ENCODE assay signal across 8 cellular contexts in genomic region chr7:32489788-32490126, GRCh38. TPM values are rescaled to one million over a fixed set of nuclear protein-coding genes. Genes with fewer than 3 reads are reported as not detected.
A peak's percentile ranks its signal among the peaks of the same experiment; 100 is the strongest.
DNase-seq lines count a peak whose midpoint lies in the region; ATAC-seq, FAIRE-seq and TF ChIP-seq lines count a peak whose summit lies in the region.

No MANE protein-coding gene starts in this region.

- peak overlapping the region; percentile 91 for H2AFZ ChIP-seq in neuronal stem cell (ENCODE audit: low read length)

- no peak overlapping the region for H2AK5ac ChIP-seq in neuronal stem cell (ENCODE audit: low read depth, low read length)

- H2BK15ac ChIP-seq in neuronal stem cell (ENCODE audit: low read length), result no peak overlapping the region

- no peak overlapping the region for H3K4ac ChIP-seq in neuronal stem cell (ENCODE audit: low read length)

- H3K36me3 ChIP-seq in HUES6 (ENCODE audit: control insufficient read depth, insufficient read depth, low read length), result peaks cover 18% of the 10 kb centered on the region
- H3K36me3 ChIP-seq in neuronal stem cell (replicated peaks in 1 of 2; ENCODE audit: control insufficient read depth in 2 of 2, insufficient read depth in 2 of 2, low read length in 2 of 2), result peaks cover 6 to 42% of the 10 kb centered on the region in 2 donors

- no peak overlapping the region for H4K8ac ChIP-seq in neuronal stem cell (ENCODE audit: low read depth, low read length)

- peak; percentile 9 for ATAC-seq in GM18873 (IDR thresholded peaks at IDR 0.05; ENCODE audit: low FRiP score, unreplicated experiment)

- FAIRE-seq in GM12892 (lab: Jason Lieb, UNC), result no peak

- H3K27me3 ChIP-seq in HUES6 (ENCODE audit: control insufficient read depth, insufficient read depth, low read length) (no peaks in the 10 kb centered on the region), dorsolateral prefrontal cortex (no peaks in the 10 kb centered on the region), neuronal stem cell (ENCODE audit: control insufficient read depth in 3 of 3, insufficient read depth in 3 of 3, low read depth in 1 of 3, low read length in 3 of 3) (no peaks in the 10 kb centered on the region)

- H2BK120ac ChIP-seq in neuronal stem cell (ENCODE audit: low read depth, low read length), result no peak overlapping the region

- TF ChIP-seq POLR2A in GM12892 (IDR thresholded peaks at IDR 0.05; ENCODE audit: low read depth, low read length), result no peak

- H3K4me3 ChIP-seq in HUES6 (ENCODE audit: low read depth, low read length), result peak overlapping the region; percentile 80
- peak overlapping the region; percentile 62 to 96 (median 86) for H3K4me3 ChIP-seq in dorsolateral prefrontal cortex
- peak overlapping the region; percentile 82 to 96 for H3K4me3 ChIP-seq in neuronal stem cell (ENCODE audit: low read length in 2 of 2)

- no peak overlapping the region for H2BK5ac ChIP-seq in neuronal stem cell (ENCODE audit: low read length)

- no peaks in the 10 kb centered on the region for H3K79me1 ChIP-seq in neuronal stem cell (ENCODE audit: low read depth, low read length)

- no peak overlapping the region for H4K91ac ChIP-seq in neuronal stem cell (ENCODE audit: low read depth, low read length, poor library complexity)

- no CpG with 5 or more reads among the region's 9 CpGs for WGBS in neuronal stem cell (ENCODE audit: extremely low coverage in 2 of 2, insufficient read length in 2 of 2, insufficient replicate concordance in 1 of 2), 2 donors

- DNase-seq in dorsolateral prefrontal cortex (no peak), neuronal stem cell (ENCODE audit: low spot score) (no peak), NCI-H1048 (lab: John Stamatoyannopoulos, UW) (no peak), NCI-H82 treated with DMSO at 0.1 percent for 48 hours (lab: John Stamatoyannopoulos, UW; ENCODE audit: unreplicated experiment) (no peak), SHP77 treated with DMSO at 0.1 percent for 48 hours (lab: John Stamatoyannopoulos, UW) (no peak), GM12892 (ENCODE audit: insufficient read length) (no peak)

- peak overlapping the region; percentile 88 for H3K9ac ChIP-seq in HUES6 (ENCODE audit: low read length)
- peak overlapping the region; percentile 96 for H3K9ac ChIP-seq in neuronal stem cell (ENCODE audit: low read depth, low read length, poor library complexity)

- no peak overlapping the region for H3K14ac ChIP-seq in neuronal stem cell (ENCODE audit: low read length)

- no peak overlapping the region for H3K23ac ChIP-seq in neuronal stem cell (ENCODE audit: low read depth, low read length, poor library complexity)

- H3K18ac ChIP-seq in neuronal stem cell (ENCODE audit: low read length), result no peak overlapping the region

- H3K4me1 ChIP-seq in HUES6 (ENCODE audit: control insufficient read depth, insufficient read depth, low read length), result no peaks in the 10 kb centered on the region
- H3K4me1 ChIP-seq in neuronal stem cell (ENCODE audit: control insufficient read depth in 2 of 2, insufficient read depth in 1 of 2, low read depth in 1 of 2, low read length in 2 of 2), result peaks cover 0 to 1% of the 10 kb centered on the region in 2 donors

- H3K27ac ChIP-seq in HUES6 (ENCODE audit: low read depth, low read length), result peak overlapping the region; percentile 49; the same call in 1 of the 2 replicates
- peak overlapping the region in 52 of 59 donors; percentile 11 to 96 (median 90) for H3K27ac ChIP-seq in dorsolateral prefrontal cortex
- peak overlapping the region; percentile 80 for H3K27ac ChIP-seq in neuronal stem cell (replicated peaks; ENCODE audit: low read length)

- no peak for TF ChIP-seq CTCF in dorsolateral prefrontal cortex (IDR thresholded peaks at IDR 0.05 in 54 of 56, conservative IDR thresholded peaks at IDR 0.05 in 2 of 56; ENCODE audit: low read depth in 1 of 56, partially characterized antibody in 56 of 56)

- intact Hi-C loops in dorsolateral prefrontal cortex (cut with DNase I), result loop anchor here (5.0 to 10.0 kb wide), 2 partner anchors 568 to 575 kb away; partner anchors contain the start of gene NT5C3A (in 1 of the 2)

- no peak overlapping the region for H2BK12ac ChIP-seq in neuronal stem cell (ENCODE audit: low read length)

- H3K9me3 ChIP-seq in HUES6 (ENCODE audit: control insufficient read depth, insufficient read depth, low read depth, low read length) (no peaks in the 10 kb centered on the region), neuronal stem cell (replicated peaks in 1 of 2; ENCODE audit: control insufficient read depth in 2 of 2, insufficient read depth in 1 of 2, low read depth in 1 of 2, low read length in 2 of 2) (no peaks in the 10 kb centered on the region)

- H3K4me2 ChIP-seq in neuronal stem cell (ENCODE audit: insufficient read depth, low read length, poor library complexity, severe bottlenecking), result peak overlapping the region; percentile 50

RNA-seq across cellular contexts. Expression of gene LSM5, which starts 0.4 kb away (rescaled TPM):
- 10 to 100 TPM; 16.7 to 34.2 (median 24.6) TPM for total RNA-seq in dorsolateral prefrontal cortex
- 258 TPM for polyA plus RNA-seq in neuronal stem cell (2013, experiment 1 of 2)
- 279 TPM for polyA plus RNA-seq in neuronal stem cell (2013, experiment 2 of 2)
- 102 TPM for polyA plus RNA-seq in GM12892 (2012; ENCODE audit: missing spikeins)

RNA-seq across cellular contexts. Expression of gene AVL9, which starts 5.5 kb away (rescaled TPM):
- 10 to 100 TPM; 38.2 to 86.2 (median 63.0) TPM for total RNA-seq in dorsolateral prefrontal cortex
- polyA plus RNA-seq in neuronal stem cell (2013, experiment 1 of 2), result 12.8 TPM
- polyA plus RNA-seq in neuronal stem cell (2013, experiment 2 of 2), result 12.2 TPM
- 16.9 TPM for polyA plus RNA-seq in GM12892 (2012; ENCODE audit: missing spikeins)
